Comparison of ENCODE assay signal across 13 cellular contexts in the genomic region with DNA sequence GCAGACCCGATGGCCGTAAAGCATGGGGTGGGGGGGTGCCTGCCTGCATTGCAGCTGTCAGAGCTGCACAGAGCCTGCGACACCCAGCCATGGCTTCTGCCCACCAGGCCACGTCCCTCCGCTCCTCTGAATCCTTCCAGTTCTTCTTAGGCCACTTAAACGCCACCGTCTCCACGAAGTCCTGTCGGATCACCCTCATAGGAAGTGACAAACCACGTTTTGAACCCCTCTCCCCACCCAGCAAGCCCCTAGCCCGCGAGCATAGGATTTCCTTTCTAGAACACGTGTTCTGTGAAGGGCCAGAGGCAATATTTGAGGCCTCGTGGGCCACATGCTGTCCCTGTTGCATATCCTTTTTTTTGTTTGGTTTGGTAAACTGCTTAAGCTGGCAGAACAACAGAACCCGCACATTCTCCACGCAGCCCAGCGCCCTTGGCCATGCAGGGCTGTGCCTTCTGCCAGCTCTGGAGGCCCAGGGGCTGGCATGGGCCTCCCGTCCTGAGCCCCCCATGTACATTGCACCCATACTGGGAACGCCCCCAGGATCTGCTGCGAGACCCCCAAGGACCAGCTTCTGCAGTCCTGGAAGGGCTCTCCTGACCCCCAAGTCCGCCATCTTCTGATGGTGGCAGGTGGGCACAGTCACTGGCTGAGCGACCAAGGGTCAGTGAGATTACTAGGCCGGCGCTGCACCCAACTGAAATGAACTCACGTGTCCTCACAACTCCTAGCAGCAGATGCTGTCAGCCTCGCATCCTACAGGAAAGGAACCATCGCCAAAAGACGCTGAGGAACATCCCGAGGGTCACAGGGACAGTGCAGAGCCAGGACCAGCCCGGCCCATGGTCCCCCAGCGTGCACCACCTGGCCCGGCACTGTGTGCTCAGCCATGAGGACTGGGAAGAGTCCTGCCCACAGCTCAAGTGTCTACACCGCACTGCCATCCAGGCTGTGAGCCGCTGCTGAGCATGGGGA.
"Had no signal": no experiment of that assay in that cellular context is flagged by ENCODE, and none has a peak within 500 bp of the region (broad histone marks: within the 10 kb centered on the region; RNA-seq: fewer than 3 reads in every experiment).

No MANE protein-coding gene starts in this region.

- H3K27me3 Mint-ChIP-seq: activated naive CD4-positive, alpha-beta T cell treated with anti-CD3 and anti-CD28 coated beads, Interleukin-2, amount 50 U/mL, for 24 hours; brain; naive thymus-derived CD8-positive, alpha-beta T cell had no signal

- H3K9me3 Mint-ChIP-seq: activated naive CD4-positive, alpha-beta T cell treated with anti-CD3 and anti-CD28 coated beads, Interleukin-2, amount 50 U/mL, for 24 hours; activated T-helper 2 cell treated with anti-CD3 and anti-CD28 coated beads, Interferon-gamma antibody, Interleukin-2, Interleukin-4, amounts not matched to agents 10 μg/mL and 5 μg/mL and 100 μg/mL, durations not matched to agents 14 hours and 24 hours and 36 hours; naive thymus-derived CD8-positive, alpha-beta T cell; T-helper 1 cell treated with Interleukin-12 subunit alpha and Interleukin-12 subunit beta and Interleukin-4 antibody, amounts not matched to agents 30 μg/mL and 1 μg/mL, for 36 hours had no signal

- H3K36me3 Mint-ChIP-seq: activated naive CD4-positive, alpha-beta T cell treated with anti-CD3 and anti-CD28 coated beads, Interleukin-2, amount 50 U/mL, for 24 hours had no signal

- H3K4me3 Mint-ChIP-seq: activated naive CD4-positive, alpha-beta T cell treated with anti-CD3 and anti-CD28 coated beads, Interleukin-2, amount 50 U/mL, for 24 hours; brain; endodermal cell; T-helper 1 cell treated with Interleukin-12 subunit alpha and Interleukin-12 subunit beta and Interleukin-4 antibody, amounts not matched to agents 30 μg/mL and 1 μg/mL, for 36 hours; WTC11 had no signal

- H3K27ac Mint-ChIP-seq: activated naive CD4-positive, alpha-beta T cell treated with anti-CD3 and anti-CD28 coated beads, Interleukin-2, amount 50 U/mL, for 24 hours; activated T-helper 2 cell treated with anti-CD3 and anti-CD28 coated beads, Interferon-gamma antibody, Interleukin-2, Interleukin-4, amounts not matched to agents 10 μg/mL and 5 μg/mL and 100 μg/mL, durations not matched to agents 14 hours and 24 hours and 36 hours; endodermal cell; WTC11 had no signal

- H3K4me2 ChIP-seq: hepatocyte had no signal

- H3K79me2 ChIP-seq: hepatocyte had no signal

- H3K27ac ChIP-seq: hepatocyte, skin epidermis, tibial nerve had no signal

- H3K4me3 ChIP-seq: hepatocyte, mucosa of descending colon, skin epidermis, tibial nerve had no signal

- DNase-seq: amniotic stem cell, erythroblast had no signal

- H2AFZ ChIP-seq: hepatocyte had no signal

- H3K27me3 ChIP-seq: hepatocyte, tibial nerve had no signal

- H3K9me3 ChIP-seq: mucosa of descending colon had no signal

- H3K4me1 Mint-ChIP-seq: endodermal cell had no signal
